1 cellular context compared by ENCODE assay signal in genomic region chr2:222318712-222319575, GRCh38.
TF ChIP-seq lines count a peak whose summit lies in the region.

No MANE protein-coding gene starts in this region.

TF ChIP-seq in HEK293, 187 proteins besides CTCF, POLR2A, EP300 and RAD21 (continued from another document):
- 0 out of 2 replicates have a peak, but pooled peaks have one; percentile 30 for TF ChIP-seq ZBTB10 (tag by site-specific recombination; IDR thresholded peaks at IDR 0.05)
- TF ChIP-seq ZNF530 (tag by site-specific recombination; IDR thresholded peaks at IDR 0.05; ENCODE audit: low read depth), result no peak
- TF ChIP-seq ZNF37A (tag by site-specific recombination; IDR thresholded peaks at IDR 0.05), result no peak
- peak; percentile 70 for TF ChIP-seq GLIS2 (tag by site-specific recombination; IDR thresholded peaks at IDR 0.05)
- no peak for TF ChIP-seq TCF7L2 (IDR thresholded peaks at IDR 0.05; ENCODE audit: borderline replicate concordance, low read depth, low read length)
- peak; percentile 46 for TF ChIP-seq ZFHX2 (tag by site-specific recombination; conservative IDR thresholded peaks at IDR 0.05)
- TF ChIP-seq ZBTB26 (tag by site-specific recombination; optimal IDR thresholded peaks at IDR 0.05), result peak; percentile 50
- peak; percentile 96 for TF ChIP-seq ZNF513 (tag by site-specific recombination; IDR thresholded peaks at IDR 0.05)
TF ChIP-seq in HEK293: peak in this region for 16.
